31 cellular contexts compared by ENCODE assay signal in the genomic region with DNA sequence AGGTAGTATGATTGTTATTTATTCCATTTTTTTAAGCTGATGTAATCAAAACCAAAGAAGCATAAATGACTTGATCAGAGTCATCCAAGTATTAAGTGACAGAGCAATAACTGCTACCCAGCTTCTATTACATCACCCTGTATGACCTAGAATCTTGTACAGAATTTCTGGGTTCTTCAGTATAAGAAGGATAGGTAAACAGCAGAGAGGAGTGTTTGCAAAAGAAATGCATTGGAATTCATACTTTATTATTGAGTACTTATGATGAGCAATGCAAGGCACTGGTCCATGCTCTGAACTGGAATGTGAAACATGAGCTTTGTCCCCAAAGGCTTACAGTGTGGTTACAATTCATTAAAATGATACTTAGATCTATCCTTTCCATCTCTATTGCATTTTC.
DNase-seq lines count a peak whose midpoint lies in the region; ATAC-seq and TF ChIP-seq lines count a peak whose summit lies in the region.
"Had no signal": no experiment of that assay in that cellular context is flagged by ENCODE, and none has a peak within 500 bp of the region (broad histone marks: within the 10 kb centered on the region; RNA-seq: fewer than 3 reads in every experiment).

No MANE protein-coding gene starts in this region.

- ATAC-seq in HG03460 (IDR thresholded peaks at IDR 0.05; ENCODE audit: unreplicated experiment): no peak
- ATAC-seq: activated T-cell treated with anti-CD3 and anti-CD28 coated beads, Interleukin-2, amount 50 U/mL, for 4 hours; effector memory CD8-positive, alpha-beta T cell; GM12878; heart right ventricle; right cardiac atrium; T-cell had no signal

- DNase-seq in EH (ENCODE audit: low read depth) (peak; percentile 71), NCI-H69 (lab: John Stamatoyannopoulos, UW) (peak; percentile 21), fibroblast of mammary gland (ENCODE audit: low read depth) (peak; percentile 2), non-pigmented ciliary epithelial cell (ENCODE audit: low read depth) (peak; percentile 10), NCI-H1694 (lab: John Stamatoyannopoulos, UW) (no peak), NCI-H1417 treated with DMSO at 0.1 percent for 48 hours (lab: John Stamatoyannopoulos, UW) (no peak)
- no peak for DNase-seq in activated CD4-positive, alpha-beta T cell treated with anti-CD3 and anti-CD28 coated beads for 48 hours
- DNase-seq: activated B cell treated with CpG ODN at 0.5 μM for 24 hours; activated CD4-positive, alpha-beta T cell treated with anti-CD3 and anti-CD28 coated beads, Interleukin-2, amount 50 U/mL, for 1 hour; activated gamma-delta T cell treated with Interleukin-2 at 50 U/mL for 16 hours; activated T-cell treated with anti-CD3 and anti-CD28 coated beads, Interleukin-2, amount 50 U/mL, for 4 hours; caudate nucleus; CD4-positive, alpha-beta memory T cell; effector memory CD8-positive, alpha-beta T cell; erythroblast; foreskin fibroblast; GOT3; heart right ventricle; MM.1S; NCI-H2081; NCI-H446 treated with DMSO at 0.1 percent for 48 hours; NCI-H82; right cardiac atrium; spleen; stimulated activated CD4-positive, alpha-beta T cell treated with anti-CD3 and anti-CD28 coated beads, Interleukin-2, amount 100 ng/mL, for 24 hours; stimulated activated CD8-positive, alpha-beta memory T cell treated with anti-CD3 and anti-CD28 coated beads, Interleukin-4, amount 100 ng/mL, for 48 hours; T-cell; uterus had no signal

- no peak for TF ChIP-seq CTCF in fibroblast of mammary gland (conservative IDR thresholded peaks at IDR 0.05; ENCODE audit: control insufficient read depth, insufficient read depth, low read depth, low read length)

- H3K4me3 ChIP-seq in fibroblast of mammary gland (ENCODE audit: control insufficient read depth, low read depth, low read length): no peak overlapping the region
- H3K4me3 ChIP-seq: GM12878, heart right ventricle, spleen, thoracic aorta had no signal

Comparison
In these comparisons a context has a peak if more than half of its experiments do, and no peak if none do; other contexts are left out.
1. DNase-seq: peak in EH (single experiment), NCI-H69 (single experiment), fibroblast of mammary gland (single experiment) and non-pigmented ciliary epithelial cell (single experiment); none in NCI-H1694 (single experiment), NCI-H1417 treated with DMSO at 0.1 percent for 48 hours (single experiment) and activated CD4-positive, alpha-beta T cell treated with anti-CD3 and anti-CD28 coated beads for 48 hours (single experiment).